ENCODE assay signal across 27 cellular contexts in the genomic region with DNA sequence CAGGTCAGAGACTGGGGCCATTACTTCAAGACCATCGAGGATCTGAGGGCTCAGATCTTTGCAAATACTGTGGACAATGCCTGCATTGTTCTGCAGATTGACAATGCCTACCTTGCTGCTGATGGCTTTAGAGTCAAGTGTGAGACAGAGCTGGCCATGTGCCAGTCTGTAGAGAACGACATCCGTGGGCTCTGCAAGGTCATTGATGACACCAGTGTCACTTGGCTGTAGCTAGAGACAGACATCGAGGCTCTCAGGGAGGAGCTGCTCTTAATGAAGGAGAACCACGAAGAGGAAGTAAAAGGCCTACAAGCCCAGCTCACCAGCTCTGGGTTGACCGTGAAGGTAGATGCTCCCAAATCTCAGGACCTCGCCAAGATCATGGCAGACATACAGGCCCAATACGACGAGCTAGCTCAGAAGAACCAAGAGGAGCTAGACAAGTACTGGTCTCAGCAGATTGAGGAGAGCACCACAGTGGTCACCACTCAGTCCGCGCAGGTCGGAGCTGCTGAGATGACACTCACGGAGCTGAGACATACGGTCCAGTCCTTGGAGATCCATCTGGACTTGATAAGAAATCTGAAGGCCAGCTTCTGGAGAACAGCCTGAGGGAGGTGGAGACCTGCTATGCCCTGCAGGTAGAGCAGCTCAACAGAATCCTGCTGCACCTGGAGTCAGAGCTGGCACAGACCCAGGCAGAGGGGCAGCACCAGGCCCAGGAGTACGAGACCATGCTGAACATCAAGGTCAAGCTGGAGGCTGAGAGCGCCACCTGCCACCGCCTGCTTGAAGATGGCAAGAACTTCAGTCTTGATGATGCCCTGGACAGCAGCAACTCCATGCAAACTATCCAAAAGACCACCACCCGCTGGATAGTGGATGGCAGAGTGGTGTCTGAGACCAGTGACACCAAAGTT. TPM values are rescaled to one million over a fixed set of nuclear protein-coding genes. Genes with fewer than 3 reads are reported as not detected.
DNase-seq lines count a peak whose midpoint lies in the region; ATAC-seq and TF ChIP-seq lines count a peak whose summit lies in the region.
"Had no signal": no experiment of that assay in that cellular context is flagged by ENCODE, and none has a peak within 500 bp of the region (broad histone marks: within the 10 kb centered on the region; RNA-seq: fewer than 3 reads in every experiment).

No MANE protein-coding gene starts in this region.

- peaks cover 35 to 46% of the 10 kb centered on the region in 2 donors for H3K4me1 ChIP-seq in naive thymus-derived CD4-positive, alpha-beta T cell (ENCODE audit: control insufficient read depth in 2 of 2, insufficient read depth in 2 of 2, low read length in 2 of 2)

- POLR2A ChIA-PET in CD4-positive, alpha-beta T cell (lab: Charles Lee): interaction anchor here (0.6 to 1.7 kb wide), 3 partner anchors 9 to 485 kb away, joined by 3 to 5 read pairs (median 3); a partner anchor contains a TSS
- POLR2A ChIA-PET in T-cell (lab: Charles Lee): interaction anchor here in 1 of 2 donors (0.6 kb wide), 1 partner anchor 85 kb away, joined by 3 read pairs; no protein-coding TSS in a partner anchor
- POLR2A ChIA-PET in naive thymus-derived CD4-positive, alpha-beta T cell (lab: Charles Lee): no interaction called here

- H3K9me3 ChIP-seq in CD4-positive, alpha-beta T cell (ENCODE audit: control insufficient read depth, low read length): no peaks in the 10 kb centered on the region
- no peaks in the 10 kb centered on the region for H3K9me3 ChIP-seq in naive thymus-derived CD4-positive, alpha-beta T cell (ENCODE audit: control insufficient read depth in 2 of 3, low read length in 3 of 3)
- H3K9me3 ChIP-seq: adrenal gland, SK-N-SH, thyroid gland had no signal

- H3K27ac Mint-ChIP-seq in CD4-positive, alpha-beta T cell: no peak overlapping the region
- H3K27ac Mint-ChIP-seq in T-cell: peak overlapping the region in 1 of 2 donors; percentile 12
- peak overlapping the region in 2 of 9 donors; percentile 7 to 60 for H3K27ac Mint-ChIP-seq in naive thymus-derived CD4-positive, alpha-beta T cell
- H3K27ac Mint-ChIP-seq: activated T-helper 2 cell treated with anti-CD3 and anti-CD28 coated beads, Interferon-gamma antibody, Interleukin-2, Interleukin-4, amounts not matched to agents 10 μg/mL and 5 μg/mL and 100 μg/mL, durations not matched to agents 14 hours and 24 hours and 36 hours; B cell; HFFc6 had no signal

- no peak overlapping the region for H3K4me3 ChIP-seq in naive thymus-derived CD4-positive, alpha-beta T cell (ENCODE audit: low read length)
- H3K4me3 ChIP-seq: adrenal gland, lung, smooth muscle cell, thyroid gland had no signal

- TF ChIP-seq CTCF in CD4-positive, alpha-beta T cell (IDR thresholded peaks at IDR 0.05): no peak

- no peaks in the 10 kb centered on the region for H3K27me3 ChIP-seq in CD4-positive, alpha-beta T cell (ENCODE audit: control insufficient read depth, insufficient read depth, low read length)
- no peaks in the 10 kb centered on the region for H3K27me3 ChIP-seq in naive thymus-derived CD4-positive, alpha-beta T cell (ENCODE audit: control insufficient read depth in 2 of 2, insufficient read depth in 2 of 2, low read length in 2 of 2)
- H3K27me3 ChIP-seq: adrenal gland, brain microvascular endothelial cell, thyroid gland had no signal

- ATAC-seq in CD4-positive, alpha-beta T cell (ENCODE audit: poor library complexity): no peak
- ATAC-seq in T-cell (replicated peaks in 1 of 4): no peak
- no peak for ATAC-seq in naive thymus-derived CD4-positive, alpha-beta T cell
- no peak for ATAC-seq in HG02588 (IDR thresholded peaks at IDR 0.05; ENCODE audit: unreplicated experiment)

- CTCF ChIA-PET in CD4-positive, alpha-beta T cell (lab: Charles Lee): no interaction called here
- CTCF ChIA-PET in T-cell (lab: Charles Lee): interaction anchor here in 1 of 2 donors (0.5 to 1.1 kb wide), 2 partner anchors 11 to 13 kb away, joined by 3 to 4 read pairs; no protein-coding TSS in a partner anchor
- CTCF ChIA-PET in naive thymus-derived CD4-positive, alpha-beta T cell (lab: Charles Lee): interaction anchor here (0.5 kb wide), 1 partner anchor 1403 kb away, joined by 3 read pairs; no protein-coding TSS in a partner anchor

- H3K4me3 Mint-ChIP-seq in CD4-positive, alpha-beta T cell: peak overlapping the region; percentile 67
- peak overlapping the region in 2 of 3 donors; percentile 5 to 47 for H3K4me3 Mint-ChIP-seq in T-cell
- H3K4me3 Mint-ChIP-seq in naive thymus-derived CD4-positive, alpha-beta T cell: peak overlapping the region in 7 of 10 donors; percentile 34 to 64 (median 51)
- H3K4me3 Mint-ChIP-seq: B cell, HFFc6 had no signal

- H3K4me1 Mint-ChIP-seq in CD4-positive, alpha-beta T cell (ENCODE audit: low read depth): peaks cover 71% of the 10 kb centered on the region
- peaks cover 70 to 77% (median 76%) of the 10 kb centered on the region in 3 donors for H3K4me1 Mint-ChIP-seq in T-cell
- peaks cover 53 to 87% (median 76%) of the 10 kb centered on the region in 7 donors for H3K4me1 Mint-ChIP-seq in naive thymus-derived CD4-positive, alpha-beta T cell

- intact Hi-C loops in CD4-positive, alpha-beta T cell (cut with DNase I, micrococcal nuclease): no loop called here
- intact Hi-C loops in naive thymus-derived CD4-positive, alpha-beta T cell (cut with micrococcal nuclease): loop anchor here in 1 of 2 donors (2.0 kb wide), 1 partner anchor 17 kb away; no protein-coding TSS in a partner anchor

- peaks cover 18% of the 10 kb centered on the region for H3K36me3 Mint-ChIP-seq in CD4-positive, alpha-beta T cell (ENCODE audit: low read depth)
- H3K36me3 Mint-ChIP-seq in T-cell: peaks cover 18% of the 10 kb centered on the region
- H3K36me3 Mint-ChIP-seq in naive thymus-derived CD4-positive, alpha-beta T cell: peaks cover 5 to 23% (median 12%) of the 10 kb centered on the region in 5 donors

- no peaks in the 10 kb centered on the region for H3K27me3 Mint-ChIP-seq in CD4-positive, alpha-beta T cell
- no peaks in the 10 kb centered on the region for H3K27me3 Mint-ChIP-seq in T-cell
- H3K27me3 Mint-ChIP-seq in naive thymus-derived CD4-positive, alpha-beta T cell: no peaks in the 10 kb centered on the region
- H3K27me3 Mint-ChIP-seq: B cell had no signal

- H3K9me3 Mint-ChIP-seq in CD4-positive, alpha-beta T cell: no peaks in the 10 kb centered on the region
- H3K9me3 Mint-ChIP-seq in T-cell: no peaks in the 10 kb centered on the region
- no peaks in the 10 kb centered on the region for H3K9me3 Mint-ChIP-seq in naive thymus-derived CD4-positive, alpha-beta T cell
- H3K9me3 Mint-ChIP-seq: activated T-helper 2 cell treated with anti-CD3 and anti-CD28 coated beads, Interferon-gamma antibody, Interleukin-2, Interleukin-4, amounts not matched to agents 10 μg/mL and 5 μg/mL and 100 μg/mL, durations not matched to agents 14 hours and 24 hours and 36 hours; HFFc6 had no signal

- peaks cover 0 to 10% (median 0%) of the 10 kb centered on the region in 3 experiments for H3K36me3 ChIP-seq in naive thymus-derived CD4-positive, alpha-beta T cell (ENCODE audit: control insufficient read depth in 2 of 3, insufficient read depth in 3 of 3, low read length in 3 of 3)
- H3K36me3 ChIP-seq: adrenal gland, brain microvascular endothelial cell, thyroid gland had no signal

- H3K27ac ChIP-seq in CD4-positive, alpha-beta T cell (ENCODE audit: low read depth, low read length): no peak overlapping the region
- H3K27ac ChIP-seq in naive thymus-derived CD4-positive, alpha-beta T cell (ENCODE audit: low read depth, low read length): no peak overlapping the region
- H3K27ac ChIP-seq: adrenal gland, brain microvascular endothelial cell, thyroid gland had no signal

- DNase-seq in NCI-H748 (lab: John Stamatoyannopoulos, UW; ENCODE audit: unreplicated experiment) (peak; percentile 26), NCI-H748 treated with DMSO at 0.1 percent for 48 hours (lab: John Stamatoyannopoulos, UW) (no peak), T-cell (no peak), globus pallidus (ENCODE audit: low spot score) (no peak), NCI-H446 (lab: John Stamatoyannopoulos, UW) (no peak)
- no peak for DNase-seq in CD4-positive, alpha-beta T cell
- DNase-seq in naive thymus-derived CD4-positive, alpha-beta T cell: no peak
- DNase-seq: activated CD4-positive, CD25-positive, alpha-beta regulatory T cell treated with anti-CD3 and anti-CD28 coated beads, Interleukin-2, amount 50 U/mL, for 72 hours; brain microvascular endothelial cell; COR-L47; HFFc6; Kasumi-1; NCI-H2107; NCI-H524 treated with DMSO at 0.1 percent for 48 hours; occipital lobe; RPMI8226; SK-N-SH; stimulated activated CD4-positive, alpha-beta T cell treated with anti-CD3 and anti-CD28 coated beads, Interleukin-2, amount 100 ng/mL, for 48 hours; stimulated activated naive CD4-positive, alpha-beta T cell; T1000; thyroid gland had no signal

RNA-seq across cellular contexts. Expression of a gene that starts 9.3 kb away (rescaled TPM):
- 100 to 1,000 TPM; 108 to 120 TPM for total RNA-seq in CD4-positive, alpha-beta T cell
- total RNA-seq in T-cell: 100 to 1,000 TPM in 2 of 5 donors, 10 to 100 TPM in 3; 87.5 to 133 (median 93.6) TPM
- 100 to 1,000 TPM in 4 of 5 experiments, 10 to 100 TPM in 1; 68.9 to 123 (median 112) TPM for total RNA-seq in naive thymus-derived CD4-positive, alpha-beta T cell
- polyA plus RNA-seq in naive thymus-derived CD4-positive, alpha-beta T cell: 10 to 100 TPM; 28.2 to 43.0 TPM
